Comparison of ENCODE assay signal across 1 cellular context in genomic region chr2:233076749-233077148, GRCh38.
TF ChIP-seq lines count a peak whose summit lies in the region.

No MANE protein-coding gene starts in this region.

TF ChIP-seq in SK-N-SH, 30 proteins besides CTCF, POLR2A, EP300 and RAD21:
- TF ChIP-seq USF1 (IDR thresholded peaks at IDR 0.05; ENCODE audit: borderline replicate concordance, low read depth), result no peak
- no peak for TF ChIP-seq FOXM1 (IDR thresholded peaks at IDR 0.05; ENCODE audit: low read depth)
- TF ChIP-seq IRF3 (IDR thresholded peaks at IDR 0.05; ENCODE audit: low read depth, low read length), result no peak
- no peak for TF ChIP-seq SMC3 (IDR thresholded peaks at IDR 0.05; ENCODE audit: low read depth, low read length)
- TF ChIP-seq FOSL2 (IDR thresholded peaks at IDR 0.05; ENCODE audit: borderline replicate concordance, low read depth), result no peak
- no peak for TF ChIP-seq NRF1 (IDR thresholded peaks at IDR 0.05; ENCODE audit: low read depth, low read length)
- no peak for TF ChIP-seq POLR2AphosphoS5 (IDR thresholded peaks at IDR 0.05; ENCODE audit: low read depth, low read length)
